4 cellular contexts compared by ENCODE assay signal in the genomic region with DNA sequence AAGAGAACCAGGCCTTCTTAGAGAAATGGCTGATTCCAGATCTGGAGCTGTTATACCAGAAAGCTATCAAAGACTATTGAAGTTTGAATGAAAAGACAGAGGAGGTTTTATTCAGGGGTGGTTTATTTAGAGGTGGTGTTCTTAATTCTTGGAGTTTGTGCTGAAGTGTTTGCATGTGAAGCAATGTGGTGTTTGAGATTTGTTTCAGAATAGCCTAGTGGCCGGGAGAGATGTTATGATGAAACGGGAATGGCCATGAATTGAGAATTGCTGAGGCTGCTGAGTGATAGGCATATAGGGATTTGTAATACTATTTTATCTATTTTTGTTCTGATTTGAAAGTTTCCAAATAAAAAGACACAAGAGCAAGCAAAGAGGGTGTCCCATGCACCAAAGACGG. TPM values are rescaled to one million over a fixed set of nuclear protein-coding genes. Genes with fewer than 3 reads are reported as not detected.
"Had no signal": no experiment of that assay in that cellular context is flagged by ENCODE, and none has a peak within 500 bp of the region (broad histone marks: within the 10 kb centered on the region; RNA-seq: fewer than 3 reads in every experiment).

No MANE protein-coding gene starts in this region.

- DNase-seq: GDM1, GF-D8 had no signal

- ATAC-seq: GM12878 had no signal

- H3K4me3 ChIP-seq: GM12878 had no signal

RNA-seq across cellular contexts. Expression of a gene that starts 10.5 kb away (rescaled TPM):
- total RNA-seq: G401 had no signal

RNA-seq across cellular contexts. Expression of a gene that starts 10.7 kb away (rescaled TPM):
- total RNA-seq: GM12878 had no signal

RNA-seq across cellular contexts. Expression of a gene that starts 54.8 kb away (rescaled TPM):
- total RNA-seq: G401 had no signal
